1 cellular context compared by ENCODE assay signal in genomic region chr17:3527468-3527867, GRCh38.
TF ChIP-seq lines count a peak whose summit lies in the region.

No MANE protein-coding gene starts in this region.

TF ChIP-seq in GM12878, 131 proteins besides CTCF, POLR2A, EP300 and RAD21:
- TF ChIP-seq ASH2L (IDR thresholded peaks at IDR 0.05; ENCODE audit: borderline replicate concordance, low read depth) (no peak), SMC3 (IDR thresholded peaks at IDR 0.05; ENCODE audit: borderline replicate concordance, low read length) (no peak), REST (IDR thresholded peaks at IDR 0.05; ENCODE audit: low read depth, low read length) (no peak), CREM (IDR thresholded peaks at IDR 0.05; ENCODE audit: low read depth) (no peak), MYC (IDR thresholded peaks at IDR 0.05; ENCODE audit: insufficient read depth, insufficient read length, insufficient replicate concordance, low read length, severe bottlenecking) (no peak), KAT2A (conservative IDR thresholded peaks at IDR 0.05; ENCODE audit: control insufficient read depth, low read depth, low read length) (no peak), RCOR1 (conservative IDR thresholded peaks at IDR 0.05; ENCODE audit: low read depth, low read length) (no peak), MEF2A (IDR thresholded peaks at IDR 0.05; ENCODE audit: insufficient read depth, low read depth, low read length) (no peak), SMAD5 (IDR thresholded peaks at IDR 0.05; ENCODE audit: low read depth) (no peak), EED (IDR thresholded peaks at IDR 0.05; ENCODE audit: low read depth) (no peak), IRF5 (IDR thresholded peaks at IDR 0.05; ENCODE audit: borderline replicate concordance) (no peak), HDGF (IDR thresholded peaks at IDR 0.05) (no peak), SKIL (IDR thresholded peaks at IDR 0.05; ENCODE audit: low read depth, poor library complexity, severe bottlenecking) (no peak)
TF ChIP-seq in GM12878: peak in this region for 0.
